ENCODE assay signal across 1 cellular context in genomic region chr11:96203567-96204365, GRCh38.
TF ChIP-seq lines count a peak whose summit lies in the region.

No MANE protein-coding gene starts in this region.

TF ChIP-seq in H1, 55 proteins besides CTCF, POLR2A, EP300 and RAD21:
- no peak for TF ChIP-seq TBP (IDR thresholded peaks at IDR 0.05; ENCODE audit: low read depth, low read length)
- no peak for TF ChIP-seq E2F6 (IDR thresholded peaks at IDR 0.05)
- TF ChIP-seq FOSL1 (IDR thresholded peaks at IDR 0.05; ENCODE audit: insufficient read depth, low read depth, low read length): no peak
- no peak for TF ChIP-seq RBBP5 (IDR thresholded peaks at IDR 0.05; ENCODE audit: borderline replicate concordance, low read depth, low read length)
